In the genomic region with DNA sequence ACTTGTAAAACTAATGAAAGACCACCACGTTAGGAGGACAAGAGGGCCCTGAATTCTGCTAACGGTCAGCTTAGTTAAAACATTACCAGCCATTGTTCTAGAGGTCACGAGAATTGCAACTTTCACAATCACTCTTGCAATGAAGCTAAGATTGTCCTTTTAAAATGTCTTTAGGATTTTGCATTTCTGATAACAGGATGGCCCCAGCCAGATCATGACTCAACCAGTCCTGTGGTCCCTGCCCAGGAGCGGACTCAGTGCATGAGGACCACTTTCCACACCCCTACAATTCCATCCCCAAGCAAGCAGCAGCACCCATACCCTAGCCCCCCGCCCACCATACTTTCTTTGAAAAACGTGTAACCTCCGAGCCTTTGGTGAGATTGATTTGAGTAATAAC, we compare ENCODE assay signal across 1 cellular context.
TF ChIP-seq lines count a peak whose summit lies in the region.

No MANE protein-coding gene starts in this region.

TF ChIP-seq in GM12878, 131 proteins besides CTCF, POLR2A, EP300 and RAD21:
- TF ChIP-seq, protein P1, sequence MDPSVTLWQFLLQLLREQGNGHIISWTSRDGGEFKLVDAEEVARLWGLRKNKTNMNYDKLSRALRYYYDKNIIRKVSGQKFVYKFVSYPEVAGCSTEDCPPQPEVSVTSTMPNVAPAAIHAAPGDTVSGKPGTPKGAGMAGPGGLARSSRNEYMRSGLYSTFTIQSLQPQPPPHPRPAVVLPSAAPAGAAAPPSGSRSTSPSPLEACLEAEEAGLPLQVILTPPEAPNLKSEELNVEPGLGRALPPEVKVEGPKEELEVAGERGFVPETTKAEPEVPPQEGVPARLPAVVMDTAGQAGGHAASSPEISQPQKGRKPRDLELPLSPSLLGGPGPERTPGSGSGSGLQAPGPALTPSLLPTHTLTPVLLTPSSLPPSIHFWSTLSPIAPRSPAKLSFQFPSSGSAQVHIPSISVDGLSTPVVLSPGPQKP (IDR thresholded peaks at IDR 0.05; ENCODE audit: low read depth, low read length): no peak
- TF ChIP-seq EZH2 (IDR thresholded peaks at IDR 0.05; ENCODE audit: borderline replicate concordance, control insufficient read depth, low read depth, low read length) (no peak), ZZZ3 (IDR thresholded peaks at IDR 0.05; ENCODE audit: control insufficient read depth, insufficient read length, low read depth) (no peak), SMAD1 (IDR thresholded peaks at IDR 0.05; ENCODE audit: low read depth, partially characterized antibody) (no peak), ZNF217 (IDR thresholded peaks at IDR 0.05) (no peak), KLF5 (IDR thresholded peaks at IDR 0.05; ENCODE audit: partially characterized antibody) (no peak), MEF2A (IDR thresholded peaks at IDR 0.05; ENCODE audit: insufficient read depth, low read depth, low read length) (no peak), ASH2L (IDR thresholded peaks at IDR 0.05; ENCODE audit: borderline replicate concordance, low read depth) (no peak), SIN3A (IDR thresholded peaks at IDR 0.05; ENCODE audit: low read depth, low read length) (no peak), CREM (IDR thresholded peaks at IDR 0.05; ENCODE audit: low read depth) (no peak), IKZF1 (conservative IDR thresholded peaks at IDR 0.05) (no peak), FOS (IDR thresholded peaks at IDR 0.05; ENCODE audit: borderline replicate concordance, extremely low read depth, insufficient read length) (no peak), CHD2 (IDR thresholded peaks at IDR 0.05; ENCODE audit: borderline replicate concordance, low read depth, low read length) (no peak), PAX5 (IDR thresholded peaks at IDR 0.05; ENCODE audit: borderline replicate concordance, low read depth, low read length) (no peak), STAT1 (conservative IDR thresholded peaks at IDR 0.05) (no peak), CBX5 (IDR thresholded peaks at IDR 0.05; ENCODE audit: low read depth) (no peak), ATF7 (IDR thresholded peaks at IDR 0.05; ENCODE audit: low read depth) (no peak), ZNF274 (IDR thresholded peaks at IDR 0.05; ENCODE audit: insufficient read depth, insufficient read length) (no peak)
TF ChIP-seq in GM12878: peak in this region for 0.
